ENCODE assay signal across 1 cellular context in genomic region chr3:197736491-197737318, GRCh38.
TF ChIP-seq lines count a peak whose summit lies in the region.

TSS of gene RUBCN (minus strand) at chr3:197736904. CDS start at chr3:197736719, 185 bp downstream.

TF ChIP-seq in HepG2, 621 proteins besides CTCF, POLR2A, EP300 and RAD21 (continued from another document and continues in another):
- TF ChIP-seq WIZ (CRISPR knock-in tag; IDR thresholded peaks at IDR 0.05) (no peak), ZNF350 (CRISPR knock-in tag; IDR thresholded peaks at IDR 0.05; ENCODE audit: borderline replicate concordance, low read depth) (peak; percentile 59; the same call in 1 of the 2 replicates), ZNF841 (CRISPR knock-in tag; IDR thresholded peaks at IDR 0.05; ENCODE audit: borderline replicate concordance) (no peak), SALL2 (CRISPR knock-in tag; IDR thresholded peaks at IDR 0.05) (peak; percentile 84; the same call in 1 of the 2 replicates), SETDB1 (CRISPR knock-in tag; IDR thresholded peaks at IDR 0.05; ENCODE audit: borderline replicate concordance) (no peak), ZNF160 (CRISPR knock-in tag; IDR thresholded peaks at IDR 0.05) (no peak; the same call in 1 of the 2 replicates), ARNT2 (CRISPR knock-in tag; IDR thresholded peaks at IDR 0.05; ENCODE audit: low read depth) (peak; percentile 61; the same call in 1 of the 2 replicates), ARID3A (IDR thresholded peaks at IDR 0.05; ENCODE audit: low read depth, low read length) (no peak), ZNF646 (CRISPR knock-in tag; IDR thresholded peaks at IDR 0.05) (no peak), PCBP2 (optimal IDR thresholded peaks at IDR 0.05; ENCODE audit: low read depth, low read length, poor library complexity, severe bottlenecking) (no peak), TRIM24 (CRISPR knock-in tag; IDR thresholded peaks at IDR 0.05) (no peak), ZNF510 (CRISPR knock-in tag; IDR thresholded peaks at IDR 0.05; ENCODE audit: low read depth) (no peak), MAFK (conservative IDR thresholded peaks at IDR 0.05 in 1 of 2, IDR thresholded peaks at IDR 0.05 in 1 of 2; ENCODE audit: low read length in 2 of 2) (no peak), CHD2 (IDR thresholded peaks at IDR 0.05; ENCODE audit: low read depth, low read length) (no peak), ZBTB20 (CRISPR knock-in tag; IDR thresholded peaks at IDR 0.05; ENCODE audit: borderline replicate concordance, low read depth) (no peak), ZKSCAN1 (IDR thresholded peaks at IDR 0.05; ENCODE audit: low read length) (no peak), ZNF562 (CRISPR knock-in tag; IDR thresholded peaks at IDR 0.05; ENCODE audit: borderline replicate concordance) (no peak), ZNF451 (CRISPR knock-in tag; IDR thresholded peaks at IDR 0.05) (no peak; the same call in 1 of the 2 replicates), ZNF839 (CRISPR knock-in tag; IDR thresholded peaks at IDR 0.05; ENCODE audit: borderline replicate concordance) (no peak), ELF3 (CRISPR knock-in tag; IDR thresholded peaks at IDR 0.05) (peak; percentile 69), MEIS1 (CRISPR knock-in tag; IDR thresholded peaks at IDR 0.05; ENCODE audit: borderline replicate concordance) (no peak), CEBPZ (IDR thresholded peaks at IDR 0.05; ENCODE audit: low read length) (no peak), ATF7 (IDR thresholded peaks at IDR 0.05) (no peak), ATF7 (CRISPR knock-in tag; IDR thresholded peaks at IDR 0.05) (no peak), RBM22 (optimal IDR thresholded peaks at IDR 0.05; ENCODE audit: low read length) (no peak), SNRNP70 (IDR thresholded peaks at IDR 0.05; ENCODE audit: low read depth, low read length) (no peak), TRAFD1 (CRISPR knock-in tag; IDR thresholded peaks at IDR 0.05; ENCODE audit: borderline replicate concordance) (no peak), AFF4 (CRISPR knock-in tag; IDR thresholded peaks at IDR 0.05) (no peak), MYPOP (CRISPR knock-in tag; IDR thresholded peaks at IDR 0.05) (no peak), NR3C1 (CRISPR knock-in tag; IDR thresholded peaks at IDR 0.05) (no peak), UBTF (CRISPR knock-in tag; IDR thresholded peaks at IDR 0.05) (peak; percentile 89), PAX8 (CRISPR knock-in tag; IDR thresholded peaks at IDR 0.05; ENCODE audit: borderline replicate concordance) (no peak), ZNF446 (CRISPR knock-in tag; IDR thresholded peaks at IDR 0.05) (0 out of 2 replicates have a peak, but pooled peaks have one; percentile 28), ZNF281 (CRISPR knock-in tag; IDR thresholded peaks at IDR 0.05; ENCODE audit: borderline replicate concordance) (peak; percentile 8; the same call in 1 of the 2 replicates)
